In genomic region chr14:33598582-33598981, GRCh38 we compare ENCODE assay signal across 26 cellular contexts.
"Had no signal": no experiment of that assay in that cellular context is flagged by ENCODE, and none has a peak within 500 bp of the region (broad histone marks: within the 10 kb centered on the region; RNA-seq: fewer than 3 reads in every experiment).

No MANE protein-coding gene starts in this region.

- H3K27ac Mint-ChIP-seq: immature natural killer cell; mesothelial cell of epicardium; naive B cell; natural killer cell; nephron progenitor cell; progenitor cell of endocrine pancreas; stimulated activated naive B cell treated with anti-CD40 and anti-IgM and Interleukin-4, amounts not matched to agents 10 μg/mL and 1 μg/mL and 100 μg/mL, for 72 hours had no signal

- H3K4me1 Mint-ChIP-seq: immature natural killer cell; naive B cell; natural killer cell; stimulated activated naive B cell treated with anti-CD40 and anti-IgM and Interleukin-4, amounts not matched to agents 10 μg/mL and 1 μg/mL and 100 μg/mL, for 72 hours had no signal

- H3K36me3 Mint-ChIP-seq: immature natural killer cell; mesothelial cell of epicardium; naive B cell; natural killer cell; stimulated activated naive B cell treated with anti-CD40 and anti-IgM and Interleukin-4, amounts not matched to agents 10 μg/mL and 1 μg/mL and 100 μg/mL, for 72 hours had no signal

- H3K4me3 ChIP-seq: left ventricle myocardium inferior, lung, ovary, skin epidermis, stomach, testis, thyroid gland, transverse colon, upper lobe of left lung had no signal

- H3K27me3 Mint-ChIP-seq: progenitor cell of endocrine pancreas had no signal

- ATAC-seq: natural killer cell; right cardiac atrium; sciatic nerve; stimulated activated naive B cell treated with anti-CD40 and anti-IgM and Interleukin-4, amounts not matched to agents 10 μg/mL and 1 μg/mL and 100 μg/mL, for 72 hours; stimulated activated naive CD8-positive, alpha-beta T cell treated with anti-CD3 and anti-CD28 coated beads, Interleukin-15, Interleukin-2, amounts not matched to agents 100 U/mL and 50 U/mL, for 24 hours had no signal

- H3K27ac ChIP-seq: left ventricle myocardium inferior, ovary, skin epidermis, stomach, testis, thyroid gland, transverse colon, upper lobe of left lung had no signal

- H3K27me3 ChIP-seq: ovary, stomach, testis, thyroid gland, transverse colon, upper lobe of left lung had no signal

- H3K9me3 Mint-ChIP-seq: nephron progenitor cell had no signal

- DNase-seq: hypothalamus; immature natural killer cell; islet precursor cell; left ventricle myocardium inferior; naive B cell; natural killer cell; nephron progenitor cell; ovary; retina; right cardiac atrium; stimulated activated CD4-positive, alpha-beta T cell treated with anti-CD3 and anti-CD28 coated beads, Interleukin-12 subunit alpha, Interleukin-12 subunit beta, amount 100 ng/mL, for 4 hours; stimulated activated CD4-positive, alpha-beta T cell treated with anti-CD3 and anti-CD28 coated beads, Interleukin-15, amount 100 ng/mL, for 24 hours; stimulated activated CD4-positive, alpha-beta T cell treated with anti-CD3 and anti-CD28 coated beads, Interleukin-2, amount 100 ng/mL, for 24 hours; stimulated activated CD4-positive, alpha-beta T cell treated with anti-CD3 and anti-CD28 coated beads, Interleukin-4, amount 100 ng/mL, for 1 hour; stimulated activated naive B cell treated with anti-CD40 and anti-IgM and Interleukin-4, amounts not matched to agents 10 μg/mL and 1 μg/mL and 100 μg/mL, for 72 hours; stimulated activated naive CD8-positive, alpha-beta T cell treated with anti-CD3 and anti-CD28 coated beads, Interleukin-15, Interleukin-2, amounts not matched to agents 100 U/mL and 50 U/mL, for 24 hours; stomach; testis; thyroid gland; transverse colon; upper lobe of left lung had no signal

- H3K4me1 ChIP-seq: left ventricle myocardium inferior, stomach, testis, thyroid gland, transverse colon, upper lobe of left lung had no signal

- H3K36me3 ChIP-seq: left ventricle myocardium inferior, ovary, stomach, thyroid gland, transverse colon, upper lobe of left lung had no signal

- H3K9me3 ChIP-seq: left ventricle myocardium inferior, ovary, stomach, testis, thyroid gland, transverse colon, upper lobe of left lung had no signal

- H3K4me3 Mint-ChIP-seq: immature natural killer cell; mesothelial cell of epicardium; naive B cell; natural killer cell; nephron progenitor cell; stimulated activated naive B cell treated with anti-CD40 and anti-IgM and Interleukin-4, amounts not matched to agents 10 μg/mL and 1 μg/mL and 100 μg/mL, for 72 hours had no signal
